1 cellular context compared by ENCODE assay signal in genomic region chr12:50017653-50018052, GRCh38.
TF ChIP-seq lines count a peak whose summit lies in the region.

No MANE protein-coding gene starts in this region.

TF ChIP-seq in IMR-90, 13 proteins besides CTCF, POLR2A, EP300 and RAD21:
- no peak for TF ChIP-seq CHD1 (IDR thresholded peaks at IDR 0.05; ENCODE audit: low read depth, low read length)
- no peak for TF ChIP-seq MAFK (IDR thresholded peaks at IDR 0.05; ENCODE audit: low read depth, low read length)
- TF ChIP-seq RCOR1 (IDR thresholded peaks at IDR 0.05; ENCODE audit: insufficient replicate concordance, low read length) = no peak
- TF ChIP-seq RFX5 (IDR thresholded peaks at IDR 0.05; ENCODE audit: low read depth, low read length) = no peak
- TF ChIP-seq CEBPB (IDR thresholded peaks at IDR 0.05; ENCODE audit: low read depth, low read length) = peak; percentile 88
